9 cellular contexts compared by ENCODE assay signal in genomic region chr1:232950919-232951579, GRCh38. TPM values are rescaled to one million over a fixed set of nuclear protein-coding genes. Genes with fewer than 3 reads are reported as not detected.
DNase-seq lines count a peak whose midpoint lies in the region; FAIRE-seq and TF ChIP-seq lines count a peak whose summit lies in the region.
"Had no signal": no experiment of that assay in that cellular context is flagged by ENCODE, and none has a peak within 500 bp of the region (broad histone marks: within the 10 kb centered on the region; RNA-seq: fewer than 3 reads in every experiment).

No MANE protein-coding gene starts in this region.

- H3K27ac Mint-ChIP-seq in neural progenitor cell = peak overlapping the region; percentile 91

- DNase-seq in NCI-H2029 treated with DMSO at 0.1 percent for 48 hours (lab: John Stamatoyannopoulos, UW) (peak; percentile 36), NCI-H2029 (lab: John Stamatoyannopoulos, UW) (no peak), H54 (ENCODE audit: insufficient read length, low spot score) (peak; percentile 15), MV-4-11 (lab: John Stamatoyannopoulos, UW) (peak; percentile 26), fibroblast of the aortic adventitia (ENCODE audit: low read depth) (peak; percentile 24), neural progenitor cell (ENCODE audit: low spot score) (peak; percentile 44), GOT3 (lab: John Stamatoyannopoulos, UW) (no peak)
- DNase-seq in activated CD8-positive, alpha-beta memory T cell treated with anti-CD3 and anti-CD28 coated beads, Interleukin-2, amount 50 U/mL, for 4 hours = peak; percentile 19

- H3K9me3 Mint-ChIP-seq in neural progenitor cell = no peaks in the 10 kb centered on the region

- H3K36me3 Mint-ChIP-seq in neural progenitor cell = peaks cover 7% of the 10 kb centered on the region

- peaks cover 56% of the 10 kb centered on the region for H3K79me2 ChIP-seq in neural progenitor cell (ENCODE audit: low read depth)

- H3K9ac ChIP-seq in neural progenitor cell = peak overlapping the region; percentile 44

- H3K4me3 ChIP-seq in fibroblast of the aortic adventitia (ENCODE audit: low read depth, low read length) (peak overlapping the region; percentile 75), neural progenitor cell (peak overlapping the region; percentile 89)

- H3K4me1 Mint-ChIP-seq in neural progenitor cell = peaks cover 39% of the 10 kb centered on the region

- no peaks in the 10 kb centered on the region for H3F3A ChIP-seq in neural progenitor cell (ENCODE audit: low read depth)

- no peak for FAIRE-seq in H54 (lab: Jason Lieb, UNC)
- FAIRE-seq: islet of Langerhans had no signal

- peak overlapping the region; percentile 99 for H2AFZ ChIP-seq in neural progenitor cell (replicated peaks)

- H3K27ac ChIP-seq in neural progenitor cell = no peak overlapping the region

- no peak for TF ChIP-seq POLR2A in H54 (IDR thresholded peaks at IDR 0.05; ENCODE audit: low read depth, low read length)

- peak overlapping the region; percentile 98 for H3K4me3 Mint-ChIP-seq in neural progenitor cell

- H3K4me2 ChIP-seq in neural progenitor cell = peak overlapping the region; percentile 90

- H3K36me3 ChIP-seq in neural progenitor cell = no peaks in the 10 kb centered on the region

- no peak for TF ChIP-seq CTCF in fibroblast of the aortic adventitia (IDR thresholded peaks at IDR 0.05; ENCODE audit: insufficient read depth, low read length)
- no peak for TF ChIP-seq CTCF in neural progenitor cell (IDR thresholded peaks at IDR 0.05)

- peaks cover 18% of the 10 kb centered on the region for H3K4me1 ChIP-seq in neural progenitor cell

- H3K27me3 ChIP-seq in neural progenitor cell = no peaks in the 10 kb centered on the region

- no peaks in the 10 kb centered on the region for H3K9me3 ChIP-seq in neural progenitor cell (ENCODE audit: low read depth)

- peaks cover 3% of the 10 kb centered on the region for H4K20me1 ChIP-seq in neural progenitor cell (ENCODE audit: low read depth)

- peaks cover 4% of the 10 kb centered on the region for H3K27me3 Mint-ChIP-seq in neural progenitor cell (ENCODE audit: insufficient read depth, low read depth)

RNA-seq across cellular contexts. Expression of gene NTPCR, which starts 0.6 kb away (rescaled TPM):
- 19.7 and 29.4 TPM in 2 replicates for total RNA-seq in fibroblast of the aortic adventitia (ENCODE audit: low replicate concordance)
- 59.4 and 65.7 TPM in 2 replicates for total RNA-seq in neural progenitor cell (ENCODE audit: low replicate concordance)

Comparison
In these comparisons a context has a peak if more than half of its experiments do, and no peak if none do; other contexts are left out.
1. DNase-seq: peak in NCI-H2029 treated with DMSO at 0.1 percent for 48 hours (single experiment), H54 (single experiment), MV-4-11 (single experiment), activated CD8-positive, alpha-beta memory T cell treated with anti-CD3 and anti-CD28 coated beads, Interleukin-2, amount 50 U/mL, for 4 hours (single experiment), fibroblast of the aortic adventitia (single experiment) and neural progenitor cell (single experiment); none in NCI-H2029 (single experiment) and GOT3 (single experiment).